ENCODE assay signal across 9 cellular contexts in genomic region chr13:74040200-74040599, GRCh38.
A peak's percentile ranks its signal among the peaks of the same experiment; 100 is the strongest.
DNase-seq lines count a peak whose midpoint lies in the region; ATAC-seq and TF ChIP-seq lines count a peak whose summit lies in the region.
"Had no signal": no experiment of that assay in that cellular context is flagged by ENCODE, and none has a peak within 500 bp of the region (broad histone marks: within the 10 kb centered on the region; RNA-seq: fewer than 3 reads in every experiment).

No MANE protein-coding gene starts in this region.

- no peak overlapping the region for H2BK120ac ChIP-seq in mesenchymal stem cell (ENCODE audit: low read depth, low read length)

- peaks cover 22% of the 10 kb centered on the region for H3K4me1 Mint-ChIP-seq in chondrocyte (ENCODE audit: low read depth)
- peaks cover 57 to 89% (median 75%) of the 10 kb centered on the region in 4 donors for H3K4me1 Mint-ChIP-seq in CD4-positive, alpha-beta memory T cell

- ATAC-seq in GM18867 (IDR thresholded peaks at IDR 0.05; ENCODE audit: unreplicated experiment) (peak; percentile 84), HG03045 (IDR thresholded peaks at IDR 0.05; ENCODE audit: unreplicated experiment) (peak; percentile 95)

- H3K18ac ChIP-seq in mesenchymal stem cell (ENCODE audit: low read depth in 1 of 2, low read length in 2 of 2) = peak overlapping the region in 1 of 2 experiments; percentile 11

- H3K23ac ChIP-seq in mesenchymal stem cell (ENCODE audit: low read length in 2 of 2) = no peak overlapping the region

- POLR2A ChIA-PET in CD4-positive, alpha-beta memory T cell (lab: Charles Lee; ENCODE audit: partially characterized antibody) = interaction anchor here (1.8 to 2.4 kb wide), 3 partner anchors 9 to 247 kb away, joined by 4 to 9 read pairs (median 5); partner anchors contain the start of gene KLF12

- no peak overlapping the region for H2AFZ ChIP-seq in mesenchymal stem cell (ENCODE audit: low read depth, low read length)

- H3K36me3 Mint-ChIP-seq in chondrocyte (ENCODE audit: low read depth) = peaks cover under 1% of the 10 kb centered on the region
- H3K36me3 Mint-ChIP-seq in CD4-positive, alpha-beta memory T cell = peaks cover 17% of the 10 kb centered on the region in 2 donors

- intact Hi-C loops in CD4-positive, alpha-beta memory T cell (cut with micrococcal nuclease) = no loop called here

- no peak overlapping the region for H3K4ac ChIP-seq in mesenchymal stem cell (ENCODE audit: low read depth in 1 of 2, low read length in 2 of 2)

- H3K9me3 ChIP-seq in mesenchymal stem cell (ENCODE audit: control insufficient read depth, low read length) = no peaks in the 10 kb centered on the region
- no peaks in the 10 kb centered on the region for H3K9me3 ChIP-seq in CD4-positive, alpha-beta memory T cell (ENCODE audit: control insufficient read depth in 1 of 2, low read length in 2 of 2)
- H3K9me3 ChIP-seq: neutrophil had no signal

- no peak overlapping the region for H3K4me3 Mint-ChIP-seq in chondrocyte (ENCODE audit: unreplicated experiment)
- H3K4me3 Mint-ChIP-seq in CD4-positive, alpha-beta memory T cell = peak overlapping the region in 1 of 8 donors; percentile 18

- peaks cover 4% of the 10 kb centered on the region for H3K4me1 ChIP-seq in mesenchymal stem cell (ENCODE audit: control insufficient read depth, insufficient read depth, low read depth, low read length)
- H3K4me1 ChIP-seq in CD4-positive, alpha-beta memory T cell (ENCODE audit: insufficient read depth, low read length) = peaks cover 75% of the 10 kb centered on the region

- H3K27me3 ChIP-seq in mesenchymal stem cell (ENCODE audit: control insufficient read depth in 1 of 2, insufficient read depth in 1 of 2, low read length in 2 of 2) = no peaks in the 10 kb centered on the region
- no peaks in the 10 kb centered on the region for H3K27me3 ChIP-seq in CD4-positive, alpha-beta memory T cell (ENCODE audit: insufficient read depth, low read length)
- H3K27me3 ChIP-seq: neutrophil had no signal

- no peak overlapping the region for H3K27ac ChIP-seq in mesenchymal stem cell (ENCODE audit: low read length, poor library complexity, severe bottlenecking)
- H3K27ac ChIP-seq in CD4-positive, alpha-beta memory T cell (ENCODE audit: low read depth, low read length) = no peak overlapping the region
- H3K27ac ChIP-seq: neutrophil had no signal

- no peak overlapping the region for H3K9ac ChIP-seq in mesenchymal stem cell (ENCODE audit: low read length)

- H3K36me3 ChIP-seq in mesenchymal stem cell (ENCODE audit: control insufficient read depth in 1 of 2, insufficient read depth in 2 of 2, low read depth in 1 of 2, low read length in 2 of 2) = no peaks in the 10 kb centered on the region
- no peaks in the 10 kb centered on the region for H3K36me3 ChIP-seq in CD4-positive, alpha-beta memory T cell (ENCODE audit: insufficient read depth, low read length)
- H3K36me3 ChIP-seq: neutrophil had no signal

- no peak overlapping the region for H2BK15ac ChIP-seq in mesenchymal stem cell (ENCODE audit: low read depth, poor library complexity, severe bottlenecking)

- peak overlapping the region in 1 of 2 experiments; percentile 54 for H2BK12ac ChIP-seq in mesenchymal stem cell (ENCODE audit: low read length in 2 of 2)

- H2AK5ac ChIP-seq in mesenchymal stem cell (ENCODE audit: low read length, severe bottlenecking) = no peak overlapping the region

- no peak overlapping the region for H2BK5ac ChIP-seq in mesenchymal stem cell (ENCODE audit: low read depth, low read length, poor library complexity, severe bottlenecking)

- DNase-seq in CMK (ENCODE audit: low read depth) = peak; percentile 33
- DNase-seq in NCI-H82 (lab: John Stamatoyannopoulos, UW) = peak; percentile 89
- no peak for DNase-seq in chondrocyte (ENCODE audit: low spot score)
- DNase-seq in mesenchymal stem cell = peak; percentile 52
- DNase-seq in NCI-H446 (lab: John Stamatoyannopoulos, UW) = no peak
- no peak for DNase-seq in CD4-positive, alpha-beta memory T cell

- CTCF ChIA-PET in CD4-positive, alpha-beta memory T cell (lab: Charles Lee; ENCODE audit: partially characterized antibody) = interaction anchor here (0.9 to 2.6 kb wide), 7 partner anchors 9 to 247 kb away, joined by 3 to 7 read pairs (median 3); no protein-coding TSS in a partner anchor

- H3K79me1 ChIP-seq in mesenchymal stem cell (replicated peaks; ENCODE audit: low read length, poor library complexity, severe bottlenecking) = peaks cover 27% of the 10 kb centered on the region

- H3K14ac ChIP-seq in mesenchymal stem cell (ENCODE audit: low read length in 2 of 2) = no peak overlapping the region

- no peak overlapping the region for H4K91ac ChIP-seq in mesenchymal stem cell (ENCODE audit: low read length)

- no peaks in the 10 kb centered on the region for H3K27me3 Mint-ChIP-seq in chondrocyte (ENCODE audit: low read depth)
- no peaks in the 10 kb centered on the region for H3K27me3 Mint-ChIP-seq in CD4-positive, alpha-beta memory T cell

- no peak overlapping the region for H3K4me2 ChIP-seq in mesenchymal stem cell (ENCODE audit: low read length, poor library complexity, severe bottlenecking)

- no peak overlapping the region for H3K4me3 ChIP-seq in mesenchymal stem cell (ENCODE audit: insufficient read depth in 1 of 2, low read depth in 1 of 2, low read length in 2 of 2)
- no peak overlapping the region for H3K4me3 ChIP-seq in CD4-positive, alpha-beta memory T cell (ENCODE audit: low read length in 2 of 2)

- H4K8ac ChIP-seq in mesenchymal stem cell (ENCODE audit: low read length) = no peak overlapping the region

- TF ChIP-seq CTCF in chondrocyte (IDR thresholded peaks at IDR 0.05) = peak; percentile 72

- no peak overlapping the region for H3K27ac Mint-ChIP-seq in chondrocyte (ENCODE audit: unreplicated experiment)
- peak overlapping the region in 3 of 7 donors; percentile 10 to 12 (median 11) for H3K27ac Mint-ChIP-seq in CD4-positive, alpha-beta memory T cell

- WGBS in mesenchymal stem cell = 32% methylated on average over 4 of the region's 4 CpGs

- no peaks in the 10 kb centered on the region for H3K9me3 Mint-ChIP-seq in chondrocyte (ENCODE audit: low read depth)
- peaks cover 0 to 2% (median 0%) of the 10 kb centered on the region in 8 donors for H3K9me3 Mint-ChIP-seq in CD4-positive, alpha-beta memory T cell

Comparison
In these comparisons a context has a peak if more than half of its experiments do, and no peak if none do; other contexts are left out.
1. DNase-seq: peak in CMK (single experiment), NCI-H82 (single experiment) and mesenchymal stem cell (single experiment); none in chondrocyte (single experiment), NCI-H446 (0 of 2) and CD4-positive, alpha-beta memory T cell (0 of 5).